In the genomic region with DNA sequence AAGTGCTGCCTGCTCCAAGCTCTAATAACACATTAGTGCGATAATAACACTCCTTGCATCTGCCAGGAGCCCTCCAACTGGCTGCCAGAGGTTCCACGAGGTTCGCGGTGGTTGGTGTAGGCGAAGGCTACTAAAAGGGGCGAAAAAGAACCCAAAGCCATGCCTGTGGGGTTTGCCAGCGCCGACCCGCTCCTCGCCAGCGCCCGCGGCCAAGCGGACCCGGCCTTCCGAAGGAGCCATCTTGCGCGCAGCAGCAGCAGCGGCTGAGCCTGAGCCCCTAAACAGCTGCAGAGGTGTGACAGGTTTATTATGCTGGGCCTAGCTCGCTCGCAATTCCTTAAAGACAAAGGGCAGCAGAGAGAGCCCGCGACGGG, we compare ENCODE assay signal across 29 cellular contexts. TPM values are rescaled to one million over a fixed set of nuclear protein-coding genes. Genes with fewer than 3 reads are reported as not detected.
DNase-seq lines count a peak whose midpoint lies in the region; ATAC-seq, FAIRE-seq and TF ChIP-seq lines count a peak whose summit lies in the region.
"Had no signal": no experiment of that assay in that cellular context is flagged by ENCODE, and none has a peak within 500 bp of the region (broad histone marks: within the 10 kb centered on the region; RNA-seq: fewer than 3 reads in every experiment).

No MANE protein-coding gene starts in this region.

- H2AFZ ChIP-seq in astrocyte (ENCODE audit: low read depth, low read length), result no peak overlapping the region

- H3K4me2 ChIP-seq in astrocyte (ENCODE audit: low read length), result no peak overlapping the region
- H3K4me2 ChIP-seq: A549 had no signal

- H3K36me3 Mint-ChIP-seq in astrocyte (ENCODE audit: low read depth, unreplicated experiment) (peaks cover 4% of the 10 kb centered on the region), osteocyte (ENCODE audit: unreplicated experiment) (peaks cover 12% of the 10 kb centered on the region)
- H3K36me3 Mint-ChIP-seq in activated T-helper 1 cell treated with anti-CD3 and anti-CD28 coated beads, Interleukin-12 subunit alpha, Interleukin-12 subunit beta, Interleukin-2, Interleukin-4 antibody, amounts not matched to agents 30 ng/mL and 10 ng/mL and 1 ng/mL, durations not matched to agents 14 hours and 24 hours and 36 hours (ENCODE audit: low read depth), result peaks cover 4% of the 10 kb centered on the region

- peaks cover 8% of the 10 kb centered on the region for H3K4me1 ChIP-seq in astrocyte (ENCODE audit: insufficient read depth, low read length)
- H3K4me1 ChIP-seq: A549 had no signal

- H4K20me1 ChIP-seq in astrocyte (ENCODE audit: insufficient read depth, low read length), result peaks cover 18% of the 10 kb centered on the region

- no peaks in the 10 kb centered on the region for H3K9me3 ChIP-seq in astrocyte (ENCODE audit: insufficient read depth, low read depth, low read length)
- H3K9me3 ChIP-seq: A549, psoas muscle had no signal

- H3K36me3 ChIP-seq in astrocyte (ENCODE audit: insufficient read depth, low read length), result no peaks in the 10 kb centered on the region

- no peak overlapping the region for H3K27ac ChIP-seq in astrocyte (ENCODE audit: low read depth, low read length)
- H3K27ac ChIP-seq in layer of hippocampus (ENCODE audit: low read depth, low read length), result peak overlapping the region; percentile 35
- H3K27ac ChIP-seq: A549, epithelial cell of prostate, HL-60, psoas muscle had no signal

- no peak for TF ChIP-seq CTCF in astrocyte (IDR thresholded peaks at IDR 0.05; ENCODE audit: insufficient read depth, low read depth, low read length)
- no peak for TF ChIP-seq CTCF in osteocyte (IDR thresholded peaks at IDR 0.05)

- H3K4me1 Mint-ChIP-seq in astrocyte (ENCODE audit: low read depth, unreplicated experiment) (no peaks in the 10 kb centered on the region), osteocyte (ENCODE audit: unreplicated experiment) (peaks cover 69% of the 10 kb centered on the region)
- H3K4me1 Mint-ChIP-seq in activated T-helper 1 cell treated with anti-CD3 and anti-CD28 coated beads, Interleukin-12 subunit alpha, Interleukin-12 subunit beta, Interleukin-2, Interleukin-4 antibody, amounts not matched to agents 30 ng/mL and 10 ng/mL and 1 ng/mL, durations not matched to agents 14 hours and 24 hours and 36 hours (ENCODE audit: low read depth), result peaks cover 9% of the 10 kb centered on the region

- peaks cover 2% of the 10 kb centered on the region for H3K79me2 ChIP-seq in astrocyte (ENCODE audit: insufficient read depth, low read length)

- no peak overlapping the region for H3K9ac ChIP-seq in astrocyte (ENCODE audit: low read length)

- H3K4me3 ChIP-seq in astrocyte (ENCODE audit: insufficient read depth, low read depth, low read length), result no peak overlapping the region
- H3K4me3 ChIP-seq: A549, psoas muscle had no signal

- H3K4me3 Mint-ChIP-seq in astrocyte (ENCODE audit: unreplicated experiment), result no peak overlapping the region
- H3K4me3 Mint-ChIP-seq in osteocyte (ENCODE audit: unreplicated experiment), result no peak overlapping the region
- no peak overlapping the region for H3K4me3 Mint-ChIP-seq in activated T-helper 1 cell treated with anti-CD3 and anti-CD28 coated beads, Interleukin-12 subunit alpha, Interleukin-12 subunit beta, Interleukin-2, Interleukin-4 antibody, amounts not matched to agents 30 ng/mL and 10 ng/mL and 1 ng/mL, durations not matched to agents 14 hours and 24 hours and 36 hours
- H3K4me3 Mint-ChIP-seq: activated CD4-positive, alpha-beta memory T cell treated with anti-CD3 and anti-CD28 coated beads for 36 hours; CD4-positive, alpha-beta T cell had no signal

- H3K27me3 Mint-ChIP-seq in astrocyte (ENCODE audit: low read depth, unreplicated experiment), result peaks cover 69% of the 10 kb centered on the region
- H3K27me3 Mint-ChIP-seq in osteocyte (ENCODE audit: unreplicated experiment), result no peaks in the 10 kb centered on the region
- peaks cover 62% of the 10 kb centered on the region for H3K27me3 Mint-ChIP-seq in activated T-helper 1 cell treated with anti-CD3 and anti-CD28 coated beads, Interleukin-12 subunit alpha, Interleukin-12 subunit beta, Interleukin-2, Interleukin-4 antibody, amounts not matched to agents 30 ng/mL and 10 ng/mL and 1 ng/mL, durations not matched to agents 14 hours and 24 hours and 36 hours (ENCODE audit: insufficient read depth)

- H3K27me3 ChIP-seq in astrocyte (ENCODE audit: insufficient read depth, low read length), result peaks cover 73% of the 10 kb centered on the region
- H3K27me3 ChIP-seq in layer of hippocampus (ENCODE audit: control insufficient read depth, insufficient read depth, low read length), result peaks cover 29% of the 10 kb centered on the region

- no peak for ATAC-seq in HG02798 (IDR thresholded peaks at IDR 0.05; ENCODE audit: poor library complexity, unreplicated experiment)
- ATAC-seq: A549; activated CD4-positive, CD25-positive, alpha-beta regulatory T cell treated with anti-CD3 and anti-CD28 coated beads, Interleukin-2, amount 50 U/mL, for 24 hours; left ventricle myocardium superior; psoas muscle had no signal

- peak; percentile 57 for DNase-seq in ELF-1 (ENCODE audit: low read depth, low spot score)
- no peak for DNase-seq in astrocyte (ENCODE audit: low read depth)
- DNase-seq in osteocyte (ENCODE audit: extremely low spot score, unreplicated experiment), result no peak
- DNase-seq in activated CD8-positive, alpha-beta memory T cell treated with anti-CD3 and anti-CD28 coated beads, Interleukin-2, amount 50 U/mL, for 48 hours, result no peak
- DNase-seq in activated CD4-positive, alpha-beta T cell treated with anti-CD3 and anti-CD28 coated beads, Interleukin-2, amount 50 U/mL, for 1 hour, result no peak
- DNase-seq in activated T-helper 1 cell treated with anti-CD3 and anti-CD28 coated beads, Interleukin-12 subunit alpha, Interleukin-12 subunit beta, Interleukin-2, Interleukin-4 antibody, amounts not matched to agents 30 ng/mL and 10 ng/mL and 1 ng/mL, durations not matched to agents 14 hours and 24 hours and 36 hours (ENCODE audit: low spot score), result no peak
- DNase-seq: activated CD4-positive, alpha-beta memory T cell treated with anti-CD3 and anti-CD28 coated beads for 36 hours; activated naive CD4-positive, alpha-beta T cell treated with anti-CD3 and anti-CD28 coated beads, Interleukin-2, amount 50 U/mL, for 16 hours; GOT3; hypothalamus; Karpas-422; left ventricle myocardium superior; NCI-H1436; NCI-H2081 treated with DMSO at 0.1 percent for 48 hours; NCI-H226; NCI-H69; nucleus accumbens; SHP77; stimulated activated naive CD4-positive, alpha-beta T cell treated with Interleukin-2 at 50 U/mL for 16 hours; T-helper 2 cell had no signal

- FAIRE-seq in astrocyte (lab: Jason Lieb, UNC), result no peak
- FAIRE-seq: A549, urothelium cell line had no signal

- peaks cover 19% of the 10 kb centered on the region for H3K9me3 Mint-ChIP-seq in astrocyte (ENCODE audit: unreplicated experiment)
- H3K9me3 Mint-ChIP-seq in osteocyte (ENCODE audit: unreplicated experiment), result no peaks in the 10 kb centered on the region
- no peaks in the 10 kb centered on the region for H3K9me3 Mint-ChIP-seq in activated T-helper 1 cell treated with anti-CD3 and anti-CD28 coated beads, Interleukin-12 subunit alpha, Interleukin-12 subunit beta, Interleukin-2, Interleukin-4 antibody, amounts not matched to agents 30 ng/mL and 10 ng/mL and 1 ng/mL, durations not matched to agents 14 hours and 24 hours and 36 hours
- H3K9me3 Mint-ChIP-seq: activated CD4-positive, alpha-beta memory T cell treated with anti-CD3 and anti-CD28 coated beads for 36 hours; CD4-positive, alpha-beta T cell had no signal

- intact Hi-C loops in activated T-helper 1 cell treated with anti-CD3 and anti-CD28 coated beads, Interleukin-12 subunit alpha, Interleukin-12 subunit beta, Interleukin-2, Interleukin-4 antibody, amounts not matched to agents 30 ng/mL and 10 ng/mL and 1 ng/mL, durations not matched to agents 14 hours and 24 hours and 36 hours (cut with micrococcal nuclease), result no loop called here

- H3K27ac Mint-ChIP-seq in astrocyte (ENCODE audit: unreplicated experiment), result peak overlapping the region; percentile 62
- H3K27ac Mint-ChIP-seq in osteocyte (ENCODE audit: unreplicated experiment), result peak overlapping the region; percentile 97
- no peak overlapping the region for H3K27ac Mint-ChIP-seq in activated T-helper 1 cell treated with anti-CD3 and anti-CD28 coated beads, Interleukin-12 subunit alpha, Interleukin-12 subunit beta, Interleukin-2, Interleukin-4 antibody, amounts not matched to agents 30 ng/mL and 10 ng/mL and 1 ng/mL, durations not matched to agents 14 hours and 24 hours and 36 hours
- H3K27ac Mint-ChIP-seq: activated CD4-positive, alpha-beta memory T cell treated with anti-CD3 and anti-CD28 coated beads for 36 hours; CD4-positive, alpha-beta T cell had no signal

RNA-seq across cellular contexts. Expression of a gene that starts 11.6 kb away (rescaled TPM):
- total RNA-seq in astrocyte (2.8 and 2.9 TPM in 2 replicates), osteocyte (106 and 108 TPM in 2 replicates)
- 0.23 and 0.44 TPM in 2 replicates for total RNA-seq in activated T-helper 1 cell treated with anti-CD3 and anti-CD28 coated beads, Interleukin-12 subunit alpha, Interleukin-12 subunit beta, Interleukin-2, Interleukin-4 antibody, amounts not matched to agents 30 ng/mL and 10 ng/mL and 1 ng/mL, durations not matched to agents 14 hours and 24 hours and 36 hours
- total RNA-seq: CD4-positive, alpha-beta T cell had no signal

Comparison
In these comparisons a context has a peak if more than half of its experiments do, and no peak if none do; other contexts are left out.
1. RNA of a gene that starts 11.6 kb away (total RNA-seq): 106 to 108 TPM in osteocyte; 2.8 to 2.9 TPM in astrocyte and 0.23 to 0.44 TPM in activated T-helper 1 cell treated with anti-CD3 and anti-CD28 coated beads, Interleukin-12 subunit alpha, Interleukin-12 subunit beta, Interleukin-2, Interleukin-4 antibody, amounts not matched to agents 30 ng/mL and 10 ng/mL and 1 ng/mL, durations not matched to agents 14 hours and 24 hours and 36 hours; every median in the first group is over 10 times any median in the second.